1 cellular context compared by ENCODE assay signal in genomic region chr1:177517556-177517955, GRCh38.
TF ChIP-seq lines count a peak whose summit lies in the region.

No MANE protein-coding gene starts in this region.

TF ChIP-seq in HepG2, 621 proteins besides CTCF, POLR2A, EP300 and RAD21 (continued from another document):
- TF ChIP-seq ZNF619 (CRISPR knock-in tag; IDR thresholded peaks at IDR 0.05) (no peak), ZNF747 (CRISPR knock-in tag; IDR thresholded peaks at IDR 0.05; ENCODE audit: borderline replicate concordance) (no peak), MAZ (IDR thresholded peaks at IDR 0.05; ENCODE audit: borderline replicate concordance, low read depth, low read length) (no peak), MAZ (CRISPR knock-in tag; IDR thresholded peaks at IDR 0.05; ENCODE audit: low read depth) (no peak), ZGPAT (CRISPR knock-in tag; IDR thresholded peaks at IDR 0.05) (no peak), ZNF770 (CRISPR knock-in tag; IDR thresholded peaks at IDR 0.05) (no peak), KLF6 (CRISPR knock-in tag; IDR thresholded peaks at IDR 0.05) (no peak), ZFP62 (CRISPR knock-in tag; IDR thresholded peaks at IDR 0.05) (no peak), ETS1 (CRISPR knock-in tag; IDR thresholded peaks at IDR 0.05) (no peak), ZBTB8A (CRISPR knock-in tag; IDR thresholded peaks at IDR 0.05; ENCODE audit: borderline replicate concordance, low read depth) (no peak), ZFYVE20 (CRISPR knock-in tag; IDR thresholded peaks at IDR 0.05; ENCODE audit: borderline replicate concordance, low read depth) (no peak), MAFK (conservative IDR thresholded peaks at IDR 0.05 in 1 of 2, IDR thresholded peaks at IDR 0.05 in 1 of 2; ENCODE audit: low read length in 2 of 2) (no peak)
TF ChIP-seq in HepG2: peak in this region for 0.
